In genomic region chr12:6494351-6494743, GRCh38 we compare ENCODE assay signal across 6 cellular contexts. TPM values are rescaled to one million over a fixed set of nuclear protein-coding genes. Genes with fewer than 3 reads are reported as not detected.
DNase-seq lines count a peak whose midpoint lies in the region; ATAC-seq and TF ChIP-seq lines count a peak whose summit lies in the region.

No MANE protein-coding gene starts in this region.

- no peaks in the 10 kb centered on the region for H3K27me3 ChIP-seq in GM06990 (replicated peaks; ENCODE audit: control insufficient read depth, insufficient read depth, low read length)

- H3K4me3 ChIP-seq in GM06990 (replicated peaks; ENCODE audit: low read depth, low read length), result peak overlapping the region; percentile 92
- peak overlapping the region; percentile 84 for H3K4me3 ChIP-seq in iPS-11a (ENCODE audit: low read depth, low read length)

- H3K36me3 ChIP-seq in GM06990 (ENCODE audit: control insufficient read depth, insufficient read depth, low read length), result peaks cover 7% of the 10 kb centered on the region

- intact Hi-C loops in left colon (cut with DNase I, micrococcal nuclease), result no loop called here

- ATAC-seq in left colon, result no peak

- DNase-seq in GM06990 (ENCODE audit: extremely low read depth, insufficient read length) (no peak), RPMI8226 (peak; percentile 37), GM20000 (ENCODE audit: low spot score) (no peak), left colon (no peak)
- DNase-seq in stimulated activated CD4-positive, alpha-beta T cell treated with anti-CD3 and anti-CD28 coated beads, Interleukin-4, amount 100 ng/mL, for 4 hours, result no peak

- TF ChIP-seq CTCF in GM06990 (IDR thresholded peaks at IDR 0.05; ENCODE audit: insufficient read depth, low read length, poor library complexity, severe bottlenecking) (no peak), GM20000 (IDR thresholded peaks at IDR 0.05; ENCODE audit: extremely low read depth, missing control alignments) (no peak)

RNA-seq across cellular contexts. Expression of gene NCAPD2, which starts 0.4 kb away (rescaled TPM):
- 10 to 100 TPM; 21.9 to 29.4 TPM for total RNA-seq in left colon

RNA-seq across cellular contexts. Expression of gene MRPL51, which starts 1.3 kb away (rescaled TPM):
- total RNA-seq in left colon, result 100 to 1,000 TPM; 124 to 131 TPM

RNA-seq across cellular contexts. Expression of gene VAMP1, which starts 23.9 kb away (rescaled TPM):
- 1 to 10 TPM; 4.2 to 6.3 TPM for total RNA-seq in left colon

RNA-seq across cellular contexts. Expression of gene GAPDH, which starts 40.0 kb away (rescaled TPM):
- total RNA-seq in left colon, result 1,000 to 10,000 TPM; 2,230 to 2,756 TPM

RNA-seq across cellular contexts. Expression of gene TAPBPL, which starts 42.5 kb away (rescaled TPM):
- total RNA-seq in left colon, result 10 to 100 TPM; 51.2 to 74.2 TPM
